8 cellular contexts compared by ENCODE assay signal in genomic region chr1:162612606-162613400, GRCh38. TPM values are rescaled to one million over a fixed set of nuclear protein-coding genes. Genes with fewer than 3 reads are reported as not detected.
DNase-seq lines count a peak whose midpoint lies in the region; ATAC-seq and TF ChIP-seq lines count a peak whose summit lies in the region.
"Had no signal": no experiment of that assay in that cellular context is flagged by ENCODE, and none has a peak within 500 bp of the region (broad histone marks: within the 10 kb centered on the region; RNA-seq: fewer than 3 reads in every experiment).

No MANE protein-coding gene starts in this region.

- peaks cover 13% of the 10 kb centered on the region for H3K9me3 Mint-ChIP-seq in activated T-cell treated with anti-CD3 and anti-CD28 coated beads, Interleukin-2, amount 50 U/mL, for 4 hours

- peaks cover 9% of the 10 kb centered on the region for H3K36me3 Mint-ChIP-seq in activated T-cell treated with anti-CD3 and anti-CD28 coated beads, Interleukin-2, amount 50 U/mL, for 4 hours (ENCODE audit: insufficient read depth)

- peak; percentile 42 for DNase-seq in Jurkat, Clone E6-1 (ENCODE audit: low read depth, low spot score)
- DNase-seq in breast epithelium (ENCODE audit: low spot score in 2 of 2) (no peak), tibial nerve (ENCODE audit: low spot score in 2 of 2) (peak; percentile 42 to 55)
- DNase-seq in activated T-cell treated with anti-CD3 and anti-CD28 coated beads, Interleukin-2, amount 50 U/mL, for 4 hours: no peak

- peaks cover 8 to 12% of the 10 kb centered on the region in 2 donors for H3K9me3 ChIP-seq in breast epithelium
- peaks cover 1 to 8% (median 5%) of the 10 kb centered on the region in 4 donors for H3K9me3 ChIP-seq in liver (ENCODE audit: control insufficient read depth in 4 of 4, low read length in 3 of 4)
- H3K9me3 ChIP-seq in tibial nerve: peaks cover 0 to 12% (median 5%) of the 10 kb centered on the region in 4 donors

- peak overlapping the region; percentile 18 to 32 for H3K9ac ChIP-seq in liver (ENCODE audit: low read depth in 1 of 2, low read length in 2 of 2)

- H3K27me3 ChIP-seq in breast epithelium (no peaks in the 10 kb centered on the region), liver (ENCODE audit: control insufficient read depth in 4 of 4, insufficient read depth in 4 of 4, low read length in 3 of 4) (no peaks in the 10 kb centered on the region), tibial nerve (no peaks in the 10 kb centered on the region)

- 29% methylated on average over 8 of the region's 8 CpGs for WGBS in liver
- WGBS in tibial nerve, 2 donors: 38 to 49% methylated on average over 8 of the region's 8 CpGs

- H3K4me3 Mint-ChIP-seq in activated T-cell treated with anti-CD3 and anti-CD28 coated beads, Interleukin-2, amount 50 U/mL, for 4 hours: no peak overlapping the region
- H3K4me3 Mint-ChIP-seq: stimulated activated memory B cell treated with anti-CD40 and anti-IgM and Interleukin-4, amounts not matched to agents 10 μg/mL and 1 μg/mL and 100 μg/mL, for 72 hours had no signal

- H3K27ac ChIP-seq in breast epithelium (peak overlapping the region; percentile 43 to 77), liver (ENCODE audit: low read depth in 1 of 2, low read length in 2 of 2) (peak overlapping the region; percentile 65 to 67), tibial nerve (peak overlapping the region in 3 of 4 donors; percentile 36 to 50 (median 48))

- intact Hi-C loops in breast epithelium (cut with DNase I; ENCODE audit: low total_unique reads): no loop called here

- H3K4me3 ChIP-seq in Jurkat, Clone E6-1 (ENCODE audit: low read length): no peak overlapping the region
- no peak overlapping the region for H3K4me3 ChIP-seq in breast epithelium
- no peak overlapping the region for H3K4me3 ChIP-seq in liver (ENCODE audit: low read depth in 1 of 3, low read length in 3 of 3)
- H3K4me3 ChIP-seq in tibial nerve: no peak overlapping the region

- TF ChIP-seq POLR2A in breast epithelium (IDR thresholded peaks at IDR 0.05) (no peak), tibial nerve (IDR thresholded peaks at IDR 0.05) (no peak)

- H3K36me3 ChIP-seq in breast epithelium: no peaks in the 10 kb centered on the region
- H3K36me3 ChIP-seq in liver (ENCODE audit: control insufficient read depth in 4 of 4, insufficient read depth in 3 of 4, low read depth in 1 of 4, low read length in 3 of 4): peaks cover 0 to 3% (median 1%) of the 10 kb centered on the region in 4 donors
- peaks cover 0 to 5% (median 0%) of the 10 kb centered on the region in 3 donors for H3K36me3 ChIP-seq in tibial nerve

- peak in 1 of 2 donors; percentile 29 for TF ChIP-seq RAD21 in liver (IDR thresholded peaks at IDR 0.05)

- H3K4me1 Mint-ChIP-seq in activated T-cell treated with anti-CD3 and anti-CD28 coated beads, Interleukin-2, amount 50 U/mL, for 4 hours (ENCODE audit: low read depth): no peaks in the 10 kb centered on the region

- H3K4me1 ChIP-seq in breast epithelium (peaks cover 0 to 10% of the 10 kb centered on the region in 2 donors), liver (ENCODE audit: control insufficient read depth in 4 of 4, insufficient read depth in 4 of 4, low read length in 3 of 4) (peaks cover 0 to 19% (median 17%) of the 10 kb centered on the region in 4 donors), tibial nerve (peaks cover 0 to 18% (median 0%) of the 10 kb centered on the region in 4 donors)

- TF ChIP-seq CTCF in breast epithelium (IDR thresholded peaks at IDR 0.05) (no peak), liver (IDR thresholded peaks at IDR 0.05; ENCODE audit: low read depth, low read length, missing input control) (no peak), tibial nerve (IDR thresholded peaks at IDR 0.05) (no peak)

- ATAC-seq in HG03159 (IDR thresholded peaks at IDR 0.05; ENCODE audit: unreplicated experiment) (no peak), HG03442 (IDR thresholded peaks at IDR 0.05; ENCODE audit: unreplicated experiment) (no peak)
- ATAC-seq in activated T-cell treated with anti-CD3 and anti-CD28 coated beads, Interleukin-2, amount 50 U/mL, for 4 hours: no peak
- ATAC-seq: stimulated activated memory B cell treated with anti-CD40 and anti-IgM and Interleukin-4, amounts not matched to agents 10 μg/mL and 1 μg/mL and 100 μg/mL, for 72 hours had no signal

- TF ChIP-seq EP300 in tibial nerve (IDR thresholded peaks at IDR 0.05): peak in 1 of 2 donors; percentile 72

- no peaks in the 10 kb centered on the region for H3K27me3 Mint-ChIP-seq in activated T-cell treated with anti-CD3 and anti-CD28 coated beads, Interleukin-2, amount 50 U/mL, for 4 hours (ENCODE audit: low read depth)
- H3K27me3 Mint-ChIP-seq: stimulated activated memory B cell treated with anti-CD40 and anti-IgM and Interleukin-4, amounts not matched to agents 10 μg/mL and 1 μg/mL and 100 μg/mL, for 72 hours had no signal

TF ChIP-seq in liver, 16 proteins besides CTCF, POLR2A, EP300 and RAD21:
- peak; percentile 64 for TF ChIP-seq MAX (IDR thresholded peaks at IDR 0.05)
- no peak for TF ChIP-seq EGR1 (IDR thresholded peaks at IDR 0.05; ENCODE audit: low read depth in 2 of 2)
- TF ChIP-seq NR2F2 (IDR thresholded peaks at IDR 0.05): peak; percentile 74
- TF ChIP-seq RXRA (IDR thresholded peaks at IDR 0.05): peak; percentile 79 to 83
- no peak for TF ChIP-seq FOXA1 (IDR thresholded peaks at IDR 0.05)
- TF ChIP-seq, protein P1, sequence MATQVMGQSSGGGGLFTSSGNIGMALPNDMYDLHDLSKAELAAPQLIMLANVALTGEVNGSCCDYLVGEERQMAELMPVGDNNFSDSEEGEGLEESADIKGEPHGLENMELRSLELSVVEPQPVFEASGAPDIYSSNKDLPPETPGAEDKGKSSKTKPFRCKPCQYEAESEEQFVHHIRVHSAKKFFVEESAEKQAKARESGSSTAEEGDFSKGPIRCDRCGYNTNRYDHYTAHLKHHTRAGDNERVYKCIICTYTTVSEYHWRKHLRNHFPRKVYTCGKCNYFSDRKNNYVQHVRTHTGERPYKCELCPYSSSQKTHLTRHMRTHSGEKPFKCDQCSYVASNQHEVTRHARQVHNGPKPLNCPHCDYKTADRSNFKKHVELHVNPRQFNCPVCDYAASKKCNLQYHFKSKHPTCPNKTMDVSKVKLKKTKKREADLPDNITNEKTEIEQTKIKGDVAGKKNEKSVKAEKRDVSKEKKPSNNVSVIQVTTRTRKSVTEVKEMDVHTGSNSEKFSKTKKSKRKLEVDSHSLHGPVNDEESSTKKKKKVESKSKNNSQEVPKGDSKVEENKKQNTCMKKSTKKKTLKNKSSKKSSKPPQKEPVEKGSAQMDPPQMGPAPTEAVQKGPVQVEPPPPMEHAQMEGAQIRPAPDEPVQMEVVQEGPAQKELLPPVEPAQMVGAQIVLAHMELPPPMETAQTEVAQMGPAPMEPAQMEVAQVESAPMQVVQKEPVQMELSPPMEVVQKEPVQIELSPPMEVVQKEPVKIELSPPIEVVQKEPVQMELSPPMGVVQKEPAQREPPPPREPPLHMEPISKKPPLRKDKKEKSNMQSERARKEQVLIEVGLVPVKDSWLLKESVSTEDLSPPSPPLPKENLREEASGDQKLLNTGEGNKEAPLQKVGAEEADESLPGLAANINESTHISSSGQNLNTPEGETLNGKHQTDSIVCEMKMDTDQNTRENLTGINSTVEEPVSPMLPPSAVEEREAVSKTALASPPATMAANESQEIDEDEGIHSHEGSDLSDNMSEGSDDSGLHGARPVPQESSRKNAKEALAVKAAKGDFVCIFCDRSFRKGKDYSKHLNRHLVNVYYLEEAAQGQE (IDR thresholded peaks at IDR 0.05): peak; percentile 62
- TF ChIP-seq HNF4A (conservative IDR thresholded peaks at IDR 0.05): peak; percentile 88 to 89
- TF ChIP-seq SP1 (IDR thresholded peaks at IDR 0.05): peak; percentile 75
- TF ChIP-seq, protein P2, sequence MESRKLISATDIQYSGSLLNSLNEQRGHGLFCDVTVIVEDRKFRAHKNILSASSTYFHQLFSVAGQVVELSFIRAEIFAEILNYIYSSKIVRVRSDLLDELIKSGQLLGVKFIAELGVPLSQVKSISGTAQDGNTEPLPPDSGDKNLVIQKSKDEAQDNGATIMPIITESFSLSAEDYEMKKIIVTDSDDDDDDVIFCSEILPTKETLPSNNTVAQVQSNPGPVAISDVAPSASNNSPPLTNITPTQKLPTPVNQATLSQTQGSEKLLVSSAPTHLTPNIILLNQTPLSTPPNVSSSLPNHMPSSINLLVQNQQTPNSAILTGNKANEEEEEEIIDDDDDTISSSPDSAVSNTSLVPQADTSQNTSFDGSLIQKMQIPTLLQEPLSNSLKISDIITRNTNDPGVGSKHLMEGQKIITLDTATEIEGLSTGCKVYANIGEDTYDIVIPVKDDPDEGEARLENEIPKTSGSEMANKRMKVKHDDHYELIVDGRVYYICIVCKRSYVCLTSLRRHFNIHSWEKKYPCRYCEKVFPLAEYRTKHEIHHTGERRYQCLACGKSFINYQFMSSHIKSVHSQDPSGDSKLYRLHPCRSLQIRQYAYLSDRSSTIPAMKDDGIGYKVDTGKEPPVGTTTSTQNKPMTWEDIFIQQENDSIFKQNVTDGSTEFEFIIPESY (IDR thresholded peaks at IDR 0.05): peak; percentile 72
- TF ChIP-seq JUND (IDR thresholded peaks at IDR 0.05): peak in 1 of 2 donors; percentile 70
- TF ChIP-seq HNF4G (IDR thresholded peaks at IDR 0.05): peak; percentile 39
- TF ChIP-seq FOXA2 (IDR thresholded peaks at IDR 0.05): peak; percentile 35
- no peak for TF ChIP-seq TAF1 (conservative IDR thresholded peaks at IDR 0.05)
- TF ChIP-seq GABPA (IDR thresholded peaks at IDR 0.05 in 1 of 2, conservative IDR thresholded peaks at IDR 0.05 in 1 of 2): no peak
- peak; percentile 64 for TF ChIP-seq YY1 (IDR thresholded peaks at IDR 0.05)

RNA-seq across cellular contexts. Expression of gene DDR2, which starts 19.5 kb away (rescaled TPM):
- polyA plus RNA-seq in Jurkat, Clone E6-1 (2012; ENCODE audit: insufficient read depth, insufficient read length): 1.4 TPM
- 100 to 1,000 TPM in 1 of 3 donors, 10 to 100 TPM in 2; 41.9 to 238 (median 47.2) TPM for total RNA-seq in breast epithelium
- total RNA-seq in liver: 1 to 10 TPM; 2.7 to 6.4 TPM
- 1 to 10 TPM; 1.2 to 1.5 TPM for polyA plus RNA-seq in liver
- 100 to 1,000 TPM in 2 of 4 donors, 10 to 100 TPM in 2; 76.5 to 120 (median 103) TPM for total RNA-seq in tibial nerve
- under 1 TPM; 0.29 to 0.84 (median 0.38) TPM for total RNA-seq in activated T-cell treated with anti-CD3 and anti-CD28 coated beads, Interleukin-2, amount 50 U/mL, for 4 hours

RNA-seq across cellular contexts. Expression of gene UAP1, which starts 51.3 kb away (rescaled TPM):
- polyA plus RNA-seq in Jurkat, Clone E6-1 (2012; ENCODE audit: insufficient read depth, insufficient read length): 92.4 TPM
- total RNA-seq in breast epithelium (100 to 1,000 TPM; 123 to 190 (median 128) TPM), liver (100 to 1,000 TPM in 1 of 2 donors, 10 to 100 TPM in 1; 28.9 to 120 TPM), tibial nerve (100 to 1,000 TPM in 2 of 4 donors, 10 to 100 TPM in 2; 93.9 to 194 (median 113) TPM)
- polyA plus RNA-seq in liver: 10 to 100 TPM; 50.6 to 52.8 TPM
- 10 to 100 TPM; 25.3 to 31.0 (median 27.7) TPM for total RNA-seq in activated T-cell treated with anti-CD3 and anti-CD28 coated beads, Interleukin-2, amount 50 U/mL, for 4 hours

Comparison
In these comparisons a context has a peak if more than half of its experiments do, and no peak if none do; other contexts are left out.
1. DNase-seq: peak in Jurkat, Clone E6-1 (single experiment) and tibial nerve (2 of 2); none in breast epithelium (0 of 2) and activated T-cell treated with anti-CD3 and anti-CD28 coated beads, Interleukin-2, amount 50 U/mL, for 4 hours (single experiment).
2. RNA of gene DDR2, which starts 19.5 kb away (total RNA-seq): 76.5 to 120 TPM in tibial nerve and 41.9 to 238 TPM in breast epithelium; 2.7 to 6.4 TPM in liver and 0.29 to 0.84 TPM in activated T-cell treated with anti-CD3 and anti-CD28 coated beads, Interleukin-2, amount 50 U/mL, for 4 hours; every median in the first group is over 4 times any median in the second.
3. Peak in every context shown above with its lines, with median percentiles within 50 percentile points of each other: H3K27ac ChIP-seq.